8 cellular contexts compared by ENCODE assay signal in the genomic region with DNA sequence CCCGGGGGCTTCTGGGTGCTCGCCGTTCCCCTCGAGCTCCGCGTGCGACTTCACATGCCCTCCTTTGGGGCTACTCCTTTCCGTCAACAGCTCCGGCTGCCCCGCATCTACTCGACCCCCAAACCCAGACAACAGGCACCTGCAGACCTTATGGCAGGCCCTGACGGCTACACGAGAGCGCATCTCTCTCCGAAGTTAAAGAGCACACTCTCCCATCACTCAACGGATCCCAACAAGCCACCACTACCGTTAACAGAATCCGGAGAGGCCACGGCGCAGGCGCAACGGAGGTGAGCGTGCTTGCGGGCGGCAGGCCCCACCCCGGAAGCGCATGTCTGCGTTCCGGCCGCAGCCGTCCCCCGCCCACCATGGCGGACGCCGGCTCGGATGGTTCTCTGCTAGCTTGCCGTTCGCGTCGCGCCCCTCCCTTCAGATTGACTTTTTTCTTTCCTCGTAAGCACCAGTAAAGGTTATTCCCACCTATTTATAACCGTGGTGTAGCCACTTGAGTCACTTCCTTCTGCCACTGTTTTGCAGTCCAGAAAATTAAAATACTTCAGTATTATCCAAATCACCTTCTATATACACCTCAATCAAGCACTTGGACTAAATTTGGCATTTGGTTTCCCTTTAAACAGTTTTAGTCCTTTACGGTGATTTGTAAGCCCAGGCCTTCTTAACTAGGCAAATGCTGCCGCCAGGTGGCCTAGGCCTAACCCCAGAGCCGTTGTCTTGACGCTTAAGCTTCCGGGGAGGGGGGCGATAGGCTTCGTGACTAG. TPM values are rescaled to one million over a fixed set of nuclear protein-coding genes. Genes with fewer than 3 reads are reported as not detected.
A peak's percentile ranks its signal among the peaks of the same experiment; 100 is the strongest.
DNase-seq lines count a peak whose midpoint lies in the region; TF ChIP-seq lines count a peak whose summit lies in the region.

Gene POLG2, minus strand, starts transcription at position 269 of the 779 bp plus-strand sequence. Its CDS starts 86 bp downstream, at position 183.

- peaks cover 58% of the 10 kb centered on the region for H3K4me1 Mint-ChIP-seq in neural crest cell

- peak in 1 of 4 donors; percentile 6 for TF ChIP-seq POLR2A in stomach (IDR thresholded peaks at IDR 0.05)

- H3K4me1 ChIP-seq in MM.1S (ENCODE audit: low read length) (peaks cover 30% of the 10 kb centered on the region), stomach (peaks cover 40 to 80% (median 59%) of the 10 kb centered on the region in 4 donors)

- H3K4me3 ChIP-seq in MM.1S (ENCODE audit: low read length) (peak within 1 kb of the TSS; percentile 89), stomach (peak within 1 kb of the TSS; percentile 74 to 90 (median 79))

- peak within 1 kb of the TSS; percentile 92 for H2AFZ ChIP-seq in MM.1S (ENCODE audit: low read length)

- peak; percentile 68 for TF ChIP-seq CTCF in MM.1S (IDR thresholded peaks at IDR 0.05; ENCODE audit: low read length)
- peak; percentile 71 for TF ChIP-seq CTCF in neural crest cell (conservative IDR thresholded peaks at IDR 0.05)
- TF ChIP-seq CTCF in stomach (IDR thresholded peaks at IDR 0.05): peak in 5 of 7 experiments; percentile 15 to 49 (median 28)

- peak within 1 kb of the TSS; percentile 89 for H3K4me2 ChIP-seq in MM.1S (ENCODE audit: low read depth, low read length)

- intact Hi-C loops in stomach (cut with DNase I; ENCODE audit: low total_unique reads): no loop called here

- H3K27ac ChIP-seq in MM.1S (ENCODE audit: low read length) (peak within 1 kb of the TSS; percentile 86), stomach (peak within 1 kb of the TSS; percentile 36 to 89 (median 86))

- peaks cover 17% of the 10 kb centered on the region for H3K36me3 ChIP-seq in MM.1S (replicated peaks; ENCODE audit: insufficient read depth, low read length)
- peaks cover 42 to 58% (median 56%) of the 10 kb centered on the region in 4 donors for H3K36me3 ChIP-seq in stomach

- no peaks in the 10 kb centered on the region for H3K9me3 Mint-ChIP-seq in neural crest cell

- H3K79me2 ChIP-seq in MM.1S (ENCODE audit: low read length): peaks cover 52% of the 10 kb centered on the region

- no peaks in the 10 kb centered on the region for H3K9me2 ChIP-seq in MM.1S (replicated peaks; ENCODE audit: insufficient read depth, low read length)

- H3K27me3 ChIP-seq in MM.1S (replicated peaks; ENCODE audit: insufficient read depth, low read length) (no peaks in the 10 kb centered on the region), stomach (no peaks in the 10 kb centered on the region)

- peak; percentile 85 for DNase-seq in GF-D8 (lab: John Stamatoyannopoulos, UW)
- peak; percentile 93 for DNase-seq in HCEC 1CT
- DNase-seq in MM.1S: peak; percentile 95
- peak; percentile 83 for DNase-seq in SHP77 treated with DMSO at 0.1 percent for 48 hours (lab: John Stamatoyannopoulos, UW)
- peak; percentile 99 for DNase-seq in activated effector memory CD4-positive, alpha-beta T cell treated with anti-CD3 and anti-CD28 coated beads, Interleukin-2, amount 50 U/mL, for 16 hours
- peak; percentile 84 for DNase-seq in fibroblast of the conjunctiva (ENCODE audit: low read depth)
- peak; percentile 89 for DNase-seq in neural crest cell (ENCODE audit: low read depth, low spot score)
- peak; percentile 95 for DNase-seq in stomach

- H3K27ac Mint-ChIP-seq in neural crest cell (ENCODE audit: unreplicated experiment): peak within 1 kb of the TSS; percentile 99

- H3K36me3 Mint-ChIP-seq in neural crest cell (ENCODE audit: low read depth): peaks cover 24% of the 10 kb centered on the region

- H3F3A ChIP-seq in MM.1S (ENCODE audit: insufficient read depth, low read length): peaks cover 57% of the 10 kb centered on the region

- H3K9ac ChIP-seq in MM.1S (ENCODE audit: low read length): peak within 1 kb of the TSS; percentile 51

- peaks cover 16% of the 10 kb centered on the region for H4K20me1 ChIP-seq in MM.1S (ENCODE audit: insufficient read depth, low read length)

- H3K4me3 Mint-ChIP-seq in neural crest cell: peak within 1 kb of the TSS; percentile 99

- no peak for TF ChIP-seq EP300 in stomach (IDR thresholded peaks at IDR 0.05)

- 0 to 1% (median 0%) methylated on average over 42 to 50 of the region's 50 CpGs for WGBS in stomach, 5 donors

- H3K27me3 Mint-ChIP-seq in neural crest cell (ENCODE audit: low read depth): peaks cover 19% of the 10 kb centered on the region

- H3K9me3 ChIP-seq in MM.1S (replicated peaks; ENCODE audit: insufficient read depth, low read length) (no peaks in the 10 kb centered on the region), stomach (no peaks in the 10 kb centered on the region)

RNA-seq across cellular contexts. Expression of gene POLG2, which starts in this region (rescaled TPM):
- 27.6 and 28.6 TPM in 2 replicates for total RNA-seq in neural crest cell
- total RNA-seq in stomach: 10 to 100 TPM in 3 of 5 donors, 1 to 10 TPM in 2; 1.3 to 41.4 (median 12.3) TPM
- polyA plus RNA-seq in stomach: 10 to 100 TPM in 1 of 3 donors, 1 to 10 TPM in 2; 3.7 to 11.8 (median 8.0) TPM

Comparison
In these comparisons a context has a peak if more than half of its experiments do, and no peak if none do; other contexts are left out.
1. Peak in every context shown above with its lines: DNase-seq, H3K4me3 ChIP-seq and H3K27ac ChIP-seq.